Comparison of ENCODE assay signal across 8 cellular contexts in genomic region chr10:69180525-69181204, GRCh38. TPM values are rescaled to one million over a fixed set of nuclear protein-coding genes. Genes with fewer than 3 reads are reported as not detected.
DNase-seq lines count a peak whose midpoint lies in the region; ATAC-seq and TF ChIP-seq lines count a peak whose summit lies in the region.

No MANE protein-coding gene starts in this region.

- no peak for TF ChIP-seq POLR2A in lower leg skin (IDR thresholded peaks at IDR 0.05)

- in situ Hi-C loops in Panc1 (cut with HindIII; ENCODE audit: low pct_unique_long_range_greater_than_20kb, low sequenced_read_pairs): no loop called here
- in situ Hi-C loops in mammary epithelial cell (cut with MboI; ENCODE audit: low sequenced_read_pairs in 2 of 2): no loop called here

- WGBS in mammary epithelial cell (ENCODE audit: low coverage, missing lambda C conversion rate): 2% methylated on average over 17 of the region's 29 CpGs
- WGBS in lower leg skin, 2 donors: 2 to 4% methylated on average over 23 to 29 of the region's 29 CpGs

- H3K9me3 ChIP-seq in Panc1 (ENCODE audit: control insufficient read depth, insufficient read depth, low read depth, low read length) (no peaks in the 10 kb centered on the region), mammary epithelial cell (replicated peaks; ENCODE audit: insufficient read depth, low read length) (no peaks in the 10 kb centered on the region), tibial artery (no peaks in the 10 kb centered on the region)

- H3K9ac ChIP-seq in mammary epithelial cell (ENCODE audit: insufficient read depth, low read length): peak overlapping the region; percentile 100

- peak; percentile 5 to 31 for DNase-seq in stimulated activated CD4-positive, alpha-beta T cell treated with anti-CD3 and anti-CD28 coated beads, Interleukin-2, amount 100 ng/mL, for 24 hours
- DNase-seq in stimulated activated CD4-positive, alpha-beta T cell treated with anti-CD3 and anti-CD28 coated beads, Interleukin-4, amount 100 ng/mL, for 4 hours: no peak
- DNase-seq in Panc1 (ENCODE audit: low read depth, low spot score) (no peak), mammary epithelial cell (peak; percentile 31), lower leg skin (ENCODE audit: low spot score in 2 of 2) (no peak), tibial artery (peak in 1 of 2 donors; percentile 19), NCI-H774 (lab: John Stamatoyannopoulos, UW) (no peak)

- peaks cover 56% of the 10 kb centered on the region for H3K79me2 ChIP-seq in mammary epithelial cell (ENCODE audit: insufficient read depth, low read length)

- intact Hi-C loops in Panc1 (cut with micrococcal nuclease; ENCODE audit: unreplicated experiment): no loop called here
- intact Hi-C loops in mammary epithelial cell (cut with micrococcal nuclease): loop anchor here (1.0 to 5.0 kb wide), 4 partner anchors 42 to 212 kb away; partner anchors contain the start of genes KIFBP and VPS26A
- intact Hi-C loops in lower leg skin (cut with DNase I; ENCODE audit: low total_unique reads): no loop called here
- intact Hi-C loops in tibial artery (cut with DNase I; ENCODE audit: low total_unique reads): loop anchor here (5.0 kb wide), 1 partner anchor 222 kb away; no protein-coding TSS in a partner anchor

- H3K4me1 ChIP-seq in Panc1 (ENCODE audit: control insufficient read depth, insufficient read depth, low read length) (peaks cover 11% of the 10 kb centered on the region; the same call in 1 of the 2 replicates), mammary epithelial cell (ENCODE audit: insufficient read depth, low read length) (peaks cover 7% of the 10 kb centered on the region), tibial artery (peaks cover 0 to 33% (median 24%) of the 10 kb centered on the region in 4 donors)

- ATAC-seq in Panc1: no peak
- ATAC-seq in GM18861 (IDR thresholded peaks at IDR 0.05; ENCODE audit: unreplicated experiment): no peak

- POLR2A ChIA-PET in Panc1 (lab: Charles Lee): interaction anchor here (0.6 to 1.0 kb wide), 2 partner anchors 47 to 1023 kb away, joined by 3 to 4 read pairs; no protein-coding TSS in a partner anchor

- CTCF ChIA-PET in Panc1 (lab: Charles Lee) (no interaction called here), mammary epithelial cell (lab: Charles Lee; ENCODE audit: low non-redundant PET) (no interaction called here)

- dilution Hi-C loops in mammary epithelial cell (cut with HindIII; ENCODE audit: low sequenced_read_pairs): no loop called here

- TF ChIP-seq CTCF in Panc1 (IDR thresholded peaks at IDR 0.05) (no peak), mammary epithelial cell (conservative IDR thresholded peaks at IDR 0.05 in 1 of 2, IDR thresholded peaks at IDR 0.05 in 1 of 2; ENCODE audit: extremely low read depth in 1 of 2, insufficient read depth in 1 of 2, low read depth in 1 of 2, low read length in 2 of 2) (no peak), lower leg skin (IDR thresholded peaks at IDR 0.05) (no peak), tibial artery (IDR thresholded peaks at IDR 0.05) (no peak)

- H2AFZ ChIP-seq in mammary epithelial cell (ENCODE audit: low read depth, low read length): peak overlapping the region; percentile 91

- BruUV-seq in Panc1 (replicated peaks; lab: Mats Ljungman, UMichigan) (no TSS peak), mammary epithelial cell (replicated peaks; lab: Mats Ljungman, UMichigan) (TSS peak; percentile 72)

- peak overlapping the region; percentile 98 for H3K27ac ChIP-seq in Panc1 (ENCODE audit: low read length)
- peak overlapping the region; percentile 99 for H3K27ac ChIP-seq in mammary epithelial cell (ENCODE audit: insufficient read depth, low read depth, low read length)
- peak overlapping the region; percentile 86 to 95 for H3K27ac ChIP-seq in tibial artery

- peak overlapping the region; percentile 94 to 95 for H3K4me3 ChIP-seq in Panc1 (ENCODE audit: low read depth in 2 of 2, low read length in 2 of 2)
- peak overlapping the region; percentile 75 to 98 (median 88) for H3K4me3 ChIP-seq in mammary epithelial cell (replicated peaks in 1 of 3; ENCODE audit: insufficient read depth in 1 of 3, low read depth in 2 of 3, low read length in 3 of 3)
- peak overlapping the region; percentile 98 for H3K4me3 ChIP-seq in lower leg skin (ENCODE audit: low read depth, poor library complexity, severe bottlenecking)
- H3K4me3 ChIP-seq in tibial artery: peak overlapping the region; percentile 92 to 97

- H4K20me1 ChIP-seq in mammary epithelial cell (ENCODE audit: insufficient read depth, low read length): no peaks in the 10 kb centered on the region

- peaks cover 6% of the 10 kb centered on the region for H3K36me3 ChIP-seq in Panc1 (ENCODE audit: control insufficient read depth, insufficient read depth, low read length)
- H3K36me3 ChIP-seq in mammary epithelial cell (ENCODE audit: insufficient read depth, low read length): peaks cover 5% of the 10 kb centered on the region
- peaks cover 0 to 13% (median 13%) of the 10 kb centered on the region in 3 donors for H3K36me3 ChIP-seq in tibial artery

- peak overlapping the region; percentile 86 for H3K4me2 ChIP-seq in mammary epithelial cell (ENCODE audit: insufficient read depth, low read depth, low read length)

- H3K27me3 ChIP-seq in Panc1 (ENCODE audit: control insufficient read depth, insufficient read depth, low read length) (no peaks in the 10 kb centered on the region), mammary epithelial cell (ENCODE audit: insufficient read depth, low read length) (no peaks in the 10 kb centered on the region), tibial artery (no peaks in the 10 kb centered on the region)

RNA-seq across cellular contexts. Expression of gene SUPV3L1, which starts 0.6 kb away (rescaled TPM):
- 65.0 TPM for total RNA-seq in Panc1 (2021; ENCODE audit: unreplicated experiment)
- 32.1 TPM for polyA plus RNA-seq in Panc1 (2012; ENCODE audit: insufficient read length)
- total RNA-seq in mammary epithelial cell: 10 to 100 TPM; 26.8 to 36.7 TPM
- polyA plus RNA-seq in mammary epithelial cell: 31.5 TPM
- polyA minus RNA-seq in mammary epithelial cell: 19.1 TPM
- 10 to 100 TPM; 19.6 to 21.4 (median 20.4) TPM for total RNA-seq in lower leg skin

RNA-seq across cellular contexts. Expression of gene HKDC1, which starts 39.5 kb away (rescaled TPM):
- 1.1 TPM for total RNA-seq in Panc1 (2021; ENCODE audit: unreplicated experiment)
- 0.46 TPM for polyA plus RNA-seq in Panc1 (2012; ENCODE audit: insufficient read length)
- total RNA-seq in mammary epithelial cell: under 1 TPM; under 0.01 to 0.07 TPM
- polyA plus RNA-seq in mammary epithelial cell: 0.26 TPM
- not detected for polyA minus RNA-seq in mammary epithelial cell
- 1 to 10 TPM in 1 of 4 donors, under 1 TPM in 2, not detected in 1; 0.04 to 1.4 (median 0.12) TPM for total RNA-seq in lower leg skin

RNA-seq across cellular contexts. Expression of gene VPS26A, which starts 56.7 kb away (rescaled TPM):
- 88.9 TPM for total RNA-seq in Panc1 (2021; ENCODE audit: unreplicated experiment)
- polyA plus RNA-seq in Panc1 (2012; ENCODE audit: insufficient read length): 57.3 TPM
- total RNA-seq in mammary epithelial cell: 10 to 100 TPM; 30.3 to 75.8 TPM
- 17.5 TPM for polyA plus RNA-seq in mammary epithelial cell
- 33.5 TPM for polyA minus RNA-seq in mammary epithelial cell
- total RNA-seq in lower leg skin: 10 to 100 TPM; 32.3 to 36.3 (median 34.0) TPM

Comparison
In these comparisons a context has a peak if more than half of its experiments do, and no peak if none do; other contexts are left out.
1. DNase-seq: peak in stimulated activated CD4-positive, alpha-beta T cell treated with anti-CD3 and anti-CD28 coated beads, Interleukin-2, amount 100 ng/mL, for 24 hours (2 of 2) and mammary epithelial cell (single experiment); none in stimulated activated CD4-positive, alpha-beta T cell treated with anti-CD3 and anti-CD28 coated beads, Interleukin-4, amount 100 ng/mL, for 4 hours (0 of 2), Panc1 (single experiment), lower leg skin (0 of 2) and NCI-H774 (single experiment).
2. intact Hi-C loops: an anchor here in mammary epithelial cell (1.0 to 5.0 kb wide) and tibial artery (5.0 kb wide); none called in Panc1 and lower leg skin.
3. Peak in every context shown above with its lines, with median percentiles within 50 percentile points of each other: H3K27ac ChIP-seq and H3K4me3 ChIP-seq.